Comparison of ENCODE assay signal across 7 cellular contexts in the genomic region with DNA sequence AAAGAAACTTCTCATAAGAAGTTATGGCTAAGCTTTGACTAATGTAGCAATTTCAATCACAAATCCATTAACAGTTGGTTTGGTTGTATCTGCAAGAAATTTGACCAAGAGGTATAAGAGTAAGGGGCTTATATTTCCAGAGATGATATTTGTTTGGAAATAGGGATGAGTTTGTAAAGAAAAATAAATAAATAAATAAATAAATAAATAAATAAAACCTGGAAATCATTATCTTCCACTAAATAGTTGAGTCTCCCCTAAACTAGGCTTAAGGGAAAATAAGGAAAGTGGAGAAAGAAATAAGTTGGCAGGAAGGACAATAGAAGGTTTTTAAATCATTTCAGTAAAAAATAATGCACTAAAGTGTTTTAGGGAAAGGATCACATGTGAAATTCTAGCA. TPM values are rescaled to one million over a fixed set of nuclear protein-coding genes. Genes with fewer than 3 reads are reported as not detected.
"Had no signal": no experiment of that assay in that cellular context is flagged by ENCODE, and none has a peak within 500 bp of the region (broad histone marks: within the 10 kb centered on the region; RNA-seq: fewer than 3 reads in every experiment).

No MANE protein-coding gene starts in this region.

- FAIRE-seq: GM12878, GM12891, GM12892, GM18507, GM19239 had no signal

- H3K4me3 ChIP-seq: GM12878 had no signal

- DNase-seq: GDM1, GF-D8 had no signal

- ATAC-seq: GM12878 had no signal

RNA-seq across cellular contexts. Expression of gene SCN7A, which starts 23.5 kb away (rescaled TPM):
- polyA plus RNA-seq: GM12878 had no signal
